9 cellular contexts compared by ENCODE assay signal in genomic region chr17:64155751-64156544, GRCh38. TPM values are rescaled to one million over a fixed set of nuclear protein-coding genes. Genes with fewer than 3 reads are reported as not detected.
DNase-seq lines count a peak whose midpoint lies in the region; ATAC-seq, FAIRE-seq and TF ChIP-seq lines count a peak whose summit lies in the region.
"Had no signal": no experiment of that assay in that cellular context is flagged by ENCODE, and none has a peak within 500 bp of the region (broad histone marks: within the 10 kb centered on the region; RNA-seq: fewer than 3 reads in every experiment).

No MANE protein-coding gene starts in this region.

- H3K79me1 ChIP-seq in mesenchymal stem cell (replicated peaks; ENCODE audit: low read length, poor library complexity, severe bottlenecking): no peaks in the 10 kb centered on the region

- H3K4me3 ChIP-seq in esophagus muscularis mucosa (no peak overlapping the region), mesenchymal stem cell (ENCODE audit: insufficient read depth in 1 of 2, low read depth in 1 of 2, low read length in 2 of 2) (no peak overlapping the region), thoracic aorta (no peak overlapping the region), small intestine (ENCODE audit: low read depth in 1 of 2, low read length in 2 of 2) (no peak overlapping the region)

- no peak overlapping the region for H3K4me2 ChIP-seq in mesenchymal stem cell (ENCODE audit: low read length, poor library complexity, severe bottlenecking)

- H3K27ac ChIP-seq in esophagus muscularis mucosa (replicated peaks in 1 of 4): peak overlapping the region; percentile 50 to 71 (median 66)
- H3K27ac ChIP-seq in mesenchymal stem cell (ENCODE audit: low read length, poor library complexity, severe bottlenecking): no peak overlapping the region
- H3K27ac ChIP-seq in thoracic aorta: peak overlapping the region; percentile 36 to 60
- H3K27ac ChIP-seq in small intestine (ENCODE audit: low read depth in 1 of 2, low read length in 1 of 2): peak overlapping the region in 1 of 2 donors; percentile 59

- intact Hi-C loops in esophagus muscularis mucosa (cut with DNase I): no loop called here

- peak; percentile 72 for DNase-seq in SW480 (ENCODE audit: low spot score)
- DNase-seq in esophagus muscularis mucosa (ENCODE audit: extremely low spot score): no peak
- DNase-seq in mesenchymal stem cell: peak; percentile 9
- no peak for DNase-seq in thoracic aorta (ENCODE audit: low spot score)
- DNase-seq in small intestine: no peak
- DNase-seq in NCI-H82 treated with DMSO at 0.1 percent for 48 hours (lab: John Stamatoyannopoulos, UW; ENCODE audit: unreplicated experiment): no peak
- no peak for DNase-seq in A172 (ENCODE audit: low spot score)
- no peak for DNase-seq in DMS79 treated with DMSO at 0.1 percent for 48 hours (lab: John Stamatoyannopoulos, UW)
- DNase-seq: NCI-H1417 treated with DMSO at 0.1 percent for 48 hours had no signal

- H4K8ac ChIP-seq in mesenchymal stem cell (ENCODE audit: low read length): peak overlapping the region; percentile 4

- H3K4ac ChIP-seq in mesenchymal stem cell (ENCODE audit: low read depth in 1 of 2, low read length in 2 of 2): no peak overlapping the region

- no peak for FAIRE-seq in small intestine (lab: Jason Lieb, UNC)

- H2BK12ac ChIP-seq in mesenchymal stem cell (ENCODE audit: low read length in 2 of 2): peak overlapping the region in 1 of 2 experiments; percentile 43

- WGBS in esophagus muscularis mucosa: 68% methylated on average over 10 of the region's 11 CpGs
- WGBS in mesenchymal stem cell: 87% methylated on average over 11 of the region's 11 CpGs
- WGBS in small intestine, 3 donors: 65 to 77% (median 76%) methylated on average over 11 of the region's 11 CpGs

- H3K4me1 ChIP-seq in esophagus muscularis mucosa (peaks cover 24 to 65% (median 31%) of the 10 kb centered on the region in 4 donors), mesenchymal stem cell (ENCODE audit: control insufficient read depth, insufficient read depth, low read depth, low read length) (peaks cover 6% of the 10 kb centered on the region), thoracic aorta (ENCODE audit: control insufficient read depth in 1 of 2, low read depth in 2 of 2) (peaks cover 24 to 65% of the 10 kb centered on the region in 2 donors), small intestine (ENCODE audit: control insufficient read depth in 2 of 2, insufficient read depth in 1 of 2, low read depth in 1 of 2, low read length in 1 of 2) (peaks cover 0 to 4% of the 10 kb centered on the region in 2 donors)

- no peak for TF ChIP-seq POLR2A in esophagus muscularis mucosa (IDR thresholded peaks at IDR 0.05; ENCODE audit: low read depth)

- no peak for ATAC-seq in thoracic aorta (ENCODE audit: insufficient number of reproducible peaks, low FRiP score, low read depth)

- TF ChIP-seq CTCF in esophagus muscularis mucosa (IDR thresholded peaks at IDR 0.05): peak in 1 of 3 experiments; percentile 5
- TF ChIP-seq CTCF in thoracic aorta (IDR thresholded peaks at IDR 0.05): no peak

- H3K27me3 ChIP-seq in esophagus muscularis mucosa (no peaks in the 10 kb centered on the region), mesenchymal stem cell (ENCODE audit: control insufficient read depth in 1 of 2, insufficient read depth in 1 of 2, low read length in 2 of 2) (no peaks in the 10 kb centered on the region), thoracic aorta (replicated peaks; ENCODE audit: insufficient read depth) (no peaks in the 10 kb centered on the region), small intestine (ENCODE audit: control insufficient read depth in 2 of 2, insufficient read depth in 2 of 2, low read length in 2 of 2) (no peaks in the 10 kb centered on the region)

- H2BK120ac ChIP-seq in mesenchymal stem cell (ENCODE audit: low read depth, low read length): no peak overlapping the region

- no peak overlapping the region for H2BK5ac ChIP-seq in mesenchymal stem cell (ENCODE audit: low read depth, low read length, poor library complexity, severe bottlenecking)

- no peak overlapping the region for H3K23ac ChIP-seq in mesenchymal stem cell (ENCODE audit: low read length in 2 of 2)

- H2BK15ac ChIP-seq in mesenchymal stem cell (ENCODE audit: low read depth, poor library complexity, severe bottlenecking): no peak overlapping the region

- H3K9ac ChIP-seq in mesenchymal stem cell (ENCODE audit: low read length): peak overlapping the region; percentile 36

- H2AFZ ChIP-seq in mesenchymal stem cell (ENCODE audit: low read depth, low read length): no peak overlapping the region

- peaks cover 0 to 38% (median 18%) of the 10 kb centered on the region in 4 donors for H3K36me3 ChIP-seq in esophagus muscularis mucosa
- peaks cover 13 to 39% of the 10 kb centered on the region in 2 experiments for H3K36me3 ChIP-seq in mesenchymal stem cell (ENCODE audit: control insufficient read depth in 1 of 2, insufficient read depth in 2 of 2, low read depth in 1 of 2, low read length in 2 of 2)
- no peaks in the 10 kb centered on the region for H3K36me3 ChIP-seq in thoracic aorta
- no peaks in the 10 kb centered on the region for H3K36me3 ChIP-seq in small intestine (ENCODE audit: control insufficient read depth in 2 of 2, insufficient read depth in 2 of 2, low read length in 2 of 2)

- no peak for TF ChIP-seq EP300 in esophagus muscularis mucosa (IDR thresholded peaks at IDR 0.05)

- no peak overlapping the region for H4K91ac ChIP-seq in mesenchymal stem cell (ENCODE audit: low read length)

- no peak overlapping the region for H2AK5ac ChIP-seq in mesenchymal stem cell (ENCODE audit: low read length, severe bottlenecking)

- H3K9me3 ChIP-seq in esophagus muscularis mucosa: no peaks in the 10 kb centered on the region
- H3K9me3 ChIP-seq in mesenchymal stem cell (ENCODE audit: control insufficient read depth, low read length): no peaks in the 10 kb centered on the region
- no peaks in the 10 kb centered on the region for H3K9me3 ChIP-seq in thoracic aorta
- H3K9me3 ChIP-seq in small intestine (ENCODE audit: control insufficient read depth, low read depth): no peaks in the 10 kb centered on the region

- peak overlapping the region in 1 of 2 experiments; percentile 71 for H3K14ac ChIP-seq in mesenchymal stem cell (ENCODE audit: low read length in 2 of 2)

- peak overlapping the region in 1 of 2 experiments; percentile 56 for H3K18ac ChIP-seq in mesenchymal stem cell (ENCODE audit: low read depth in 1 of 2, low read length in 2 of 2)

RNA-seq across cellular contexts. Expression of gene ERN1, which starts 26.0 kb away (rescaled TPM):
- total RNA-seq in esophagus muscularis mucosa (10 to 100 TPM in 1 of 4 donors, 1 to 10 TPM in 3; 6.2 to 11.2 (median 9.3) TPM), thoracic aorta (10 to 100 TPM; 13.0 to 22.7 TPM)
- polyA plus RNA-seq in mesenchymal stem cell (2013, experiment 1 of 2): 2.8 TPM
- 3.3 TPM for polyA plus RNA-seq in mesenchymal stem cell (2013, experiment 2 of 2)
- 10 to 100 TPM in 1 of 3 donors, 1 to 10 TPM in 2; 2.2 to 10.3 (median 2.7) TPM for polyA plus RNA-seq in small intestine
- 2.1 and 2.4 TPM in 2 replicates for total RNA-seq in A172 (2014; rRNA removed; shearing (Covaris generic))

Comparison
In these comparisons a context has a peak if more than half of its experiments do, and no peak if none do; other contexts are left out.
1. DNase-seq: peak in SW480 (single experiment) and mesenchymal stem cell (single experiment); none in esophagus muscularis mucosa (single experiment), thoracic aorta (single experiment), small intestine (single experiment), NCI-H82 treated with DMSO at 0.1 percent for 48 hours (single experiment), A172 (single experiment) and DMS79 treated with DMSO at 0.1 percent for 48 hours (single experiment).